In genomic region chr9:116155700-116156045, GRCh38 we compare ENCODE assay signal across 9 cellular contexts. TPM values are rescaled to one million over a fixed set of nuclear protein-coding genes. Genes with fewer than 3 reads are reported as not detected.
A peak's percentile ranks its signal among the peaks of the same experiment; 100 is the strongest.
DNase-seq lines count a peak whose midpoint lies in the region; ATAC-seq and TF ChIP-seq lines count a peak whose summit lies in the region.
"Had no signal": no experiment of that assay in that cellular context is flagged by ENCODE, and none has a peak within 500 bp of the region (broad histone marks: within the 10 kb centered on the region; RNA-seq: fewer than 3 reads in every experiment).

No MANE protein-coding gene starts in this region.

- peak overlapping the region; percentile 89 for H3K4me2 ChIP-seq in trophoblast cell (ENCODE audit: low read length)

- H3K79me1 ChIP-seq in trophoblast cell (ENCODE audit: low read length) = peaks cover 7% of the 10 kb centered on the region

- no peak for TF ChIP-seq POLR2A in gastroesophageal sphincter (IDR thresholded peaks at IDR 0.05)

- no peak overlapping the region for H3K27ac Mint-ChIP-seq in activated T-helper 1 cell treated with anti-CD3 and anti-CD28 coated beads, Interleukin-12 subunit alpha, Interleukin-12 subunit beta, Interleukin-2, Interleukin-4 antibody, amounts not matched to agents 30 ng/mL and 10 ng/mL and 1 ng/mL, durations not matched to agents 14 hours and 24 hours and 36 hours
- peak overlapping the region in 1 of 2 donors; percentile 53 for H3K27ac Mint-ChIP-seq in T-cell

- POLR2A ChIA-PET in T-cell (lab: Charles Lee) = no interaction called here

- no peak overlapping the region for H4K12ac ChIP-seq in trophoblast cell (ENCODE audit: low read depth, low read length)

- H3K18ac ChIP-seq in trophoblast cell (ENCODE audit: low read length) = no peak overlapping the region

- H3K79me2 ChIP-seq in trophoblast cell (ENCODE audit: control insufficient read depth, insufficient read depth, low read length, poor library complexity) = no peaks in the 10 kb centered on the region

- WGBS in gastroesophageal sphincter (ENCODE audit: low coverage in 1 of 2), 2 donors = 8 to 10% methylated on average over 8 to 10 of the region's 10 CpGs
- no CpG with 5 or more reads among the region's 10 CpGs for WGBS in trophoblast cell (ENCODE audit: extremely low coverage, insufficient coverage, insufficient read length)

- H2BK120ac ChIP-seq in trophoblast cell (ENCODE audit: insufficient read depth, low read length, poor library complexity) = no peak overlapping the region

- H3K4me1 ChIP-seq in gastroesophageal sphincter = peaks cover 0 to 40% (median 0%) of the 10 kb centered on the region in 3 donors
- peaks cover 4 to 9% of the 10 kb centered on the region in 2 experiments for H3K4me1 ChIP-seq in trophoblast cell (ENCODE audit: control insufficient read depth in 1 of 2, insufficient read depth in 2 of 2, low read length in 2 of 2)

- H4K91ac ChIP-seq in trophoblast cell (ENCODE audit: low read depth, low read length) = no peak overlapping the region

- peak overlapping the region; percentile 22 to 79 (median 70) for H3K27ac ChIP-seq in gastroesophageal sphincter
- no peak overlapping the region for H3K27ac ChIP-seq in trophoblast cell (ENCODE audit: low read depth, low read length)

- no peak overlapping the region for H2AK5ac ChIP-seq in trophoblast cell (ENCODE audit: low read length)

- TF ChIP-seq EP300 in gastroesophageal sphincter (IDR thresholded peaks at IDR 0.05) = no peak

- peaks cover 9% of the 10 kb centered on the region for H3K4me1 Mint-ChIP-seq in activated T-helper 1 cell treated with anti-CD3 and anti-CD28 coated beads, Interleukin-12 subunit alpha, Interleukin-12 subunit beta, Interleukin-2, Interleukin-4 antibody, amounts not matched to agents 30 ng/mL and 10 ng/mL and 1 ng/mL, durations not matched to agents 14 hours and 24 hours and 36 hours (ENCODE audit: low read depth)
- peaks cover 13 to 14% (median 13%) of the 10 kb centered on the region in 3 donors for H3K4me1 Mint-ChIP-seq in T-cell

- ATAC-seq in SK-N-SH treated with all-trans-retinoic acid at 6 μM for 48 hours (peak; percentile 1; the same call in 1 of the 3 replicates), gastroesophageal sphincter (no peak), HG03571 (IDR thresholded peaks at IDR 0.05; ENCODE audit: unreplicated experiment) (no peak), T-cell (replicated peaks in 1 of 4) (no peak)

- no peak overlapping the region for H3K4me3 Mint-ChIP-seq in activated T-helper 1 cell treated with anti-CD3 and anti-CD28 coated beads, Interleukin-12 subunit alpha, Interleukin-12 subunit beta, Interleukin-2, Interleukin-4 antibody, amounts not matched to agents 30 ng/mL and 10 ng/mL and 1 ng/mL, durations not matched to agents 14 hours and 24 hours and 36 hours
- H3K4me3 Mint-ChIP-seq in T-cell = peak overlapping the region in 1 of 3 donors; percentile 2

- no peak overlapping the region for H2BK12ac ChIP-seq in trophoblast cell (ENCODE audit: low read length)

- H3K27me3 ChIP-seq in gastroesophageal sphincter (peaks cover 86% of the 10 kb centered on the region), trophoblast cell (ENCODE audit: insufficient read depth, low read length) (peaks cover 18% of the 10 kb centered on the region)

- TF ChIP-seq CTCF in gastroesophageal sphincter (IDR thresholded peaks at IDR 0.05) = no peak

- H3K14ac ChIP-seq in trophoblast cell (ENCODE audit: low read length) = no peak overlapping the region

- no peak overlapping the region for H3K23ac ChIP-seq in trophoblast cell (ENCODE audit: low read length)

- no peak overlapping the region for H4K8ac ChIP-seq in trophoblast cell (ENCODE audit: low read depth, low read length)

- H3K9me3 ChIP-seq in gastroesophageal sphincter (no peaks in the 10 kb centered on the region), trophoblast cell (ENCODE audit: insufficient read depth, low read depth, low read length) (peaks cover 2% of the 10 kb centered on the region)

- no peaks in the 10 kb centered on the region for H3K36me3 ChIP-seq in gastroesophageal sphincter
- no peaks in the 10 kb centered on the region for H3K36me3 ChIP-seq in trophoblast cell (ENCODE audit: control insufficient read depth in 1 of 2, insufficient read depth in 2 of 2, low read length in 2 of 2)

- CTCF ChIA-PET in T-cell (lab: Charles Lee) = no interaction called here

- peak overlapping the region; percentile 23 for H2AFZ ChIP-seq in trophoblast cell (ENCODE audit: insufficient read depth, low read length, poor library complexity)

- H3K9me3 Mint-ChIP-seq in activated T-helper 1 cell treated with anti-CD3 and anti-CD28 coated beads, Interleukin-12 subunit alpha, Interleukin-12 subunit beta, Interleukin-2, Interleukin-4 antibody, amounts not matched to agents 30 ng/mL and 10 ng/mL and 1 ng/mL, durations not matched to agents 14 hours and 24 hours and 36 hours = no peaks in the 10 kb centered on the region
- H3K9me3 Mint-ChIP-seq in T-cell = peaks cover 0 to 4% (median 0%) of the 10 kb centered on the region in 3 donors

- DNase-seq in EH (ENCODE audit: low read depth) = peak; percentile 73
- no peak for DNase-seq in trophoblast cell
- no peak for DNase-seq in NCI-H146 treated with DMSO at 0.1 percent for 48 hours (lab: John Stamatoyannopoulos, UW; ENCODE audit: unreplicated experiment)
- no peak for DNase-seq in activated T-helper 1 cell treated with anti-CD3 and anti-CD28 coated beads, Interleukin-12 subunit alpha, Interleukin-12 subunit beta, Interleukin-2, Interleukin-4 antibody, amounts not matched to agents 30 ng/mL and 10 ng/mL and 1 ng/mL, durations not matched to agents 14 hours and 24 hours and 36 hours (ENCODE audit: low spot score)
- no peak for DNase-seq in T-cell
- DNase-seq: activated effector memory CD4-positive, alpha-beta T cell treated with anti-CD3 and anti-CD28 coated beads, Interleukin-2, amount 50 U/mL, for 16 hours had no signal

- H3K4me3 ChIP-seq in gastroesophageal sphincter (peak overlapping the region; percentile 22 to 59), trophoblast cell (ENCODE audit: low read depth, low read length) (peak overlapping the region; percentile 20)

- peaks cover 1% of the 10 kb centered on the region for H3K36me3 Mint-ChIP-seq in activated T-helper 1 cell treated with anti-CD3 and anti-CD28 coated beads, Interleukin-12 subunit alpha, Interleukin-12 subunit beta, Interleukin-2, Interleukin-4 antibody, amounts not matched to agents 30 ng/mL and 10 ng/mL and 1 ng/mL, durations not matched to agents 14 hours and 24 hours and 36 hours (ENCODE audit: low read depth)
- no peaks in the 10 kb centered on the region for H3K36me3 Mint-ChIP-seq in T-cell

- no peak overlapping the region for H2BK5ac ChIP-seq in trophoblast cell (ENCODE audit: low read depth, low read length, poor library complexity)

- intact Hi-C loops in activated T-helper 1 cell treated with anti-CD3 and anti-CD28 coated beads, Interleukin-12 subunit alpha, Interleukin-12 subunit beta, Interleukin-2, Interleukin-4 antibody, amounts not matched to agents 30 ng/mL and 10 ng/mL and 1 ng/mL, durations not matched to agents 14 hours and 24 hours and 36 hours (cut with micrococcal nuclease) = no loop called here

- H3K9ac ChIP-seq in trophoblast cell (ENCODE audit: low read length) = no peak overlapping the region

- H3K27me3 Mint-ChIP-seq in activated T-helper 1 cell treated with anti-CD3 and anti-CD28 coated beads, Interleukin-12 subunit alpha, Interleukin-12 subunit beta, Interleukin-2, Interleukin-4 antibody, amounts not matched to agents 30 ng/mL and 10 ng/mL and 1 ng/mL, durations not matched to agents 14 hours and 24 hours and 36 hours (ENCODE audit: insufficient read depth) = peaks cover 67% of the 10 kb centered on the region
- peaks cover 64 to 74% of the 10 kb centered on the region in 2 donors for H3K27me3 Mint-ChIP-seq in T-cell

- H3K4ac ChIP-seq in trophoblast cell (ENCODE audit: low read depth, low read length) = no peak overlapping the region

TF ChIP-seq in SK-N-SH treated with all-trans-retinoic acid at 6 μM for 48 hours, 23 proteins besides CTCF, POLR2A, EP300 and RAD21 (continues in another document):
- no peak for TF ChIP-seq POU6F1 (CRISPR knock-in tag; IDR thresholded peaks at IDR 0.05; ENCODE audit: borderline replicate concordance, low read depth)
- no peak for TF ChIP-seq ARNTL (CRISPR knock-in tag; IDR thresholded peaks at IDR 0.05; ENCODE audit: borderline replicate concordance, low read depth)
- TF ChIP-seq OSR1 (CRISPR knock-in tag; IDR thresholded peaks at IDR 0.05) = no peak

RNA-seq across cellular contexts. Expression of gene PAPPA, which starts 2.1 kb away (rescaled TPM):
- 1 to 10 TPM; 1.9 to 5.7 (median 3.2) TPM for total RNA-seq in gastroesophageal sphincter
- 6.3 and 8.5 TPM in 2 replicates for polyA plus RNA-seq in trophoblast cell (2013)
- not detected in 2 replicates for total RNA-seq in activated T-helper 1 cell treated with anti-CD3 and anti-CD28 coated beads, Interleukin-12 subunit alpha, Interleukin-12 subunit beta, Interleukin-2, Interleukin-4 antibody, amounts not matched to agents 30 ng/mL and 10 ng/mL and 1 ng/mL, durations not matched to agents 14 hours and 24 hours and 36 hours
- total RNA-seq in T-cell = under 1 TPM in 3 of 5 donors, not detected in 2; 0.03 to 0.09 (median 0.07) TPM
